In genomic region chr3:14401692-14402303, GRCh38 we compare ENCODE assay signal across 8 cellular contexts. TPM values are rescaled to one million over a fixed set of nuclear protein-coding genes. Genes with fewer than 3 reads are reported as not detected.
A peak's percentile ranks its signal among the peaks of the same experiment; 100 is the strongest.
DNase-seq lines count a peak whose midpoint lies in the region; ATAC-seq and TF ChIP-seq lines count a peak whose summit lies in the region.

No MANE protein-coding gene starts in this region.

- H3K4me3 ChIP-seq in WERI-Rb-1 (ENCODE audit: low read depth, low read length) (peak overlapping the region; percentile 76), heart left ventricle (peak overlapping the region; percentile 62 to 92 (median 81)), skeletal muscle tissue (ENCODE audit: low read length in 3 of 3) (peak overlapping the region; percentile 62 to 86 (median 81))

- H3K27me3 ChIP-seq in WERI-Rb-1 (ENCODE audit: insufficient read depth, low read depth, severe bottlenecking) (no peaks in the 10 kb centered on the region), heart left ventricle (peaks cover 0 to 5% (median 0%) of the 10 kb centered on the region in 9 donors), skeletal muscle tissue (ENCODE audit: control insufficient read depth in 3 of 3, insufficient read depth in 3 of 3, low read length in 3 of 3) (peaks cover 0 to 3% (median 0%) of the 10 kb centered on the region in 3 donors)

- TF ChIP-seq POLR2A in heart left ventricle (IDR thresholded peaks at IDR 0.05), result no peak

- TF ChIP-seq CTCF in WERI-Rb-1 (IDR thresholded peaks at IDR 0.05; ENCODE audit: low read depth, low read length), result no peak
- TF ChIP-seq CTCF in heart left ventricle (IDR thresholded peaks at IDR 0.05), result peak in 1 of 12 donors; percentile 27
- no peak for TF ChIP-seq CTCF in GM20000 (IDR thresholded peaks at IDR 0.05; ENCODE audit: extremely low read depth, missing control alignments)

- DNase-seq in WERI-Rb-1, result no peak
- DNase-seq in heart left ventricle, result peak in 2 of 5 donors; percentile 42 to 43
- DNase-seq in GM20000 (ENCODE audit: low spot score), result no peak
- DNase-seq in nucleus accumbens (lab: John Stamatoyannopoulos, UW), result no peak
- no peak for DNase-seq in NCI-H1930 (lab: John Stamatoyannopoulos, UW)

- peak overlapping the region; percentile 41 for H3K27ac ChIP-seq in WERI-Rb-1
- H3K27ac ChIP-seq in heart left ventricle, result peak overlapping the region in 11 of 12 donors; percentile 43 to 96 (median 85)
- peak overlapping the region; percentile 97 for H3K27ac ChIP-seq in skeletal muscle tissue (ENCODE audit: low read depth, low read length)

- 23 to 53% (median 28%) methylated on average over 11 to 22 of the region's 22 CpGs for WGBS in heart left ventricle, 4 donors

- H3K36me3 ChIP-seq in WERI-Rb-1 (no peaks in the 10 kb centered on the region; the same call in 1 of the 2 replicates), heart left ventricle (peaks cover 0 to 2% (median 0%) of the 10 kb centered on the region in 9 donors), skeletal muscle tissue (ENCODE audit: control insufficient read depth in 3 of 3, insufficient read depth in 3 of 3, low read length in 3 of 3) (peaks cover 0 to 5% (median 0%) of the 10 kb centered on the region in 3 donors)

- H3K4me1 ChIP-seq in heart left ventricle (peaks cover 0 to 56% (median 29%) of the 10 kb centered on the region in 12 donors), skeletal muscle tissue (ENCODE audit: control insufficient read depth in 3 of 3, insufficient read depth in 3 of 3, low read length in 3 of 3) (peaks cover 43 to 63% (median 45%) of the 10 kb centered on the region in 3 donors)

- ATAC-seq in GM21576 (IDR thresholded peaks at IDR 0.05; ENCODE audit: unreplicated experiment) (peak; percentile 3), heart left ventricle (peak; percentile 5 to 36 (median 32)), GM21360 (IDR thresholded peaks at IDR 0.05; ENCODE audit: unreplicated experiment) (no peak)

- H3K9ac ChIP-seq in skeletal muscle tissue (ENCODE audit: low read depth in 1 of 3, low read length in 3 of 3), result peak overlapping the region; percentile 88 to 93 (median 92)

- H3K9me3 ChIP-seq in WERI-Rb-1 (ENCODE audit: severe bottlenecking) (no peaks in the 10 kb centered on the region), heart left ventricle (no peaks in the 10 kb centered on the region), skeletal muscle tissue (ENCODE audit: control insufficient read depth in 3 of 3, low read length in 3 of 3) (no peaks in the 10 kb centered on the region)

- intact Hi-C loops in heart left ventricle (cut with DNase I), result loop anchor here in 8 of 10 donors (2.0 to 10.0 kb wide), 8 partner anchors 29 to 137 kb away; no protein-coding TSS in a partner anchor

RNA-seq across cellular contexts. Expression of gene SLC6A6, which starts 0.6 kb away (rescaled TPM):
- total RNA-seq in heart left ventricle (100 to 1,000 TPM in 1 of 9 donors, 10 to 100 TPM in 8; 17.5 to 101 (median 34.9) TPM), skeletal muscle tissue (5.7 TPM)
- 100 to 1,000 TPM in 1 of 2 donors, 1 to 10 TPM in 1; 9.1 to 121 TPM for polyA plus RNA-seq in heart left ventricle

Comparison
In these comparisons a context has a peak if more than half of its experiments do, and no peak if none do; other contexts are left out.
1. H3K27ac ChIP-seq: peak in every context shown above with its lines; median percentile 97 in skeletal muscle tissue; 85 in heart left ventricle; 41 in WERI-Rb-1.